Comparison of ENCODE assay signal across 9 cellular contexts in genomic region chr12:6945613-6946012, GRCh38. TPM values are rescaled to one million over a fixed set of nuclear protein-coding genes. Genes with fewer than 3 reads are reported as not detected.
A peak's percentile ranks its signal among the peaks of the same experiment; 100 is the strongest.
DNase-seq lines count a peak whose midpoint lies in the region; ATAC-seq, FAIRE-seq and TF ChIP-seq lines count a peak whose summit lies in the region.
"Had no signal": no experiment of that assay in that cellular context is flagged by ENCODE, and none has a peak within 500 bp of the region (broad histone marks: within the 10 kb centered on the region; RNA-seq: fewer than 3 reads in every experiment).

No MANE protein-coding gene starts in this region.

- H3K4me2 ChIP-seq in OCI-LY3 (ENCODE audit: low read length), result peak overlapping the region; percentile 93

- no peak for ATAC-seq in pancreas

- TF ChIP-seq CTCF in OCI-LY3 (IDR thresholded peaks at IDR 0.05; ENCODE audit: low read depth, low read length) (no peak), endodermal cell (conservative IDR thresholded peaks at IDR 0.05) (peak; percentile 5), pancreas (IDR thresholded peaks at IDR 0.05) (no peak), GM13976 (IDR thresholded peaks at IDR 0.05; ENCODE audit: borderline replicate concordance, control extremely low read depth, extremely low read depth, insufficient read depth, missing control alignments) (no peak)

- H3K4me3 Mint-ChIP-seq in endodermal cell, result peak overlapping the region; percentile 84

- H3K9me3 ChIP-seq in ES-I3 (ENCODE audit: control insufficient read depth, insufficient read depth, low read length), result no peaks in the 10 kb centered on the region
- no peaks in the 10 kb centered on the region for H3K9me3 ChIP-seq in OCI-LY3 (ENCODE audit: insufficient read depth, low read length)
- no peaks in the 10 kb centered on the region for H3K9me3 ChIP-seq in endodermal cell (ENCODE audit: control insufficient read depth, low read length)
- no peaks in the 10 kb centered on the region for H3K9me3 ChIP-seq in pancreas

- intact Hi-C loops in pancreas (cut with DNase I), result loop anchor here in 1 of 3 donors (10.0 kb wide), 1 partner anchor 159 kb away; the partner anchor contains the start of gene C1RL

- in situ Hi-C loops in GM13976 (cut with MboI; ENCODE audit: low sequenced_read_pairs, unreplicated experiment), result loop anchor here (25.0 kb wide), 1 partner anchor 167 kb away; the partner anchor contains the start of gene C1RL

- H3K27ac Mint-ChIP-seq in endodermal cell, result peak overlapping the region; percentile 100

- H3K79me2 ChIP-seq in OCI-LY3 (ENCODE audit: low read length), result no peaks in the 10 kb centered on the region

- H3K4me1 ChIP-seq in ES-I3 (ENCODE audit: insufficient read depth, low read length) (peaks cover 14% of the 10 kb centered on the region), OCI-LY3 (ENCODE audit: low read length) (peaks cover 44% of the 10 kb centered on the region), endodermal cell (ENCODE audit: control insufficient read depth, insufficient read depth, low read length) (peaks cover 7% of the 10 kb centered on the region), pancreas (peaks cover 13 to 23% (median 18%) of the 10 kb centered on the region in 3 donors)

- H3K9ac ChIP-seq in ES-I3 (ENCODE audit: low read depth, low read length), result peak overlapping the region; percentile 29; the same call in 1 of the 2 replicates
- H3K9ac ChIP-seq in OCI-LY3 (ENCODE audit: low read length), result peak overlapping the region; percentile 70
- H3K9ac ChIP-seq in endodermal cell (ENCODE audit: extremely low read depth, low read length, poor library complexity, severe bottlenecking), result peak overlapping the region; percentile 12

- DNase-seq in endodermal cell (no peak), pancreas (peak in 1 of 6 donors; percentile 77), superior temporal gyrus (ENCODE audit: extremely low spot score) (no peak), NCI-H1436 (lab: John Stamatoyannopoulos, UW) (no peak), OCI-M2 (lab: John Stamatoyannopoulos, UW; ENCODE audit: unreplicated experiment) (no peak), GM13976 (ENCODE audit: low spot score) (no peak)

- 82 to 84% methylated on average over 8 to 11 of the region's 11 CpGs for WGBS in endodermal cell (ENCODE audit: insufficient coverage in 1 of 2, insufficient read length in 1 of 2), 2 experiments
- 31 to 36% methylated on average over 9 to 11 of the region's 11 CpGs for WGBS in pancreas, 2 donors

- H3K27me3 ChIP-seq in OCI-LY3 (ENCODE audit: low read depth, low read length), result no peaks in the 10 kb centered on the region
- no peaks in the 10 kb centered on the region for H3K27me3 ChIP-seq in endodermal cell (ENCODE audit: control insufficient read depth, insufficient read depth, low read length, poor library complexity, severe bottlenecking)
- H3K27me3 ChIP-seq in pancreas, result no peaks in the 10 kb centered on the region

- peak overlapping the region; percentile 85 for H3K27ac ChIP-seq in OCI-LY3 (ENCODE audit: low read length)
- H3K27ac ChIP-seq in endodermal cell (ENCODE audit: low read depth, low read length), result no peak overlapping the region
- H3K27ac ChIP-seq in pancreas, result peak overlapping the region; percentile 83 to 97 (median 96)

- H3K9me3 Mint-ChIP-seq in endodermal cell, result no peaks in the 10 kb centered on the region

- no peak for FAIRE-seq in pancreas (lab: Jason Lieb, UNC)
- FAIRE-seq: islet of Langerhans had no signal

- H3K36me3 ChIP-seq in ES-I3 (ENCODE audit: insufficient read depth, low read length), result 0 out of 2 replicates have a peak, but pooled peaks cover 4% of the 10 kb centered on the region
- H3K36me3 ChIP-seq in OCI-LY3 (replicated peaks; ENCODE audit: low read depth, low read length), result no peaks in the 10 kb centered on the region
- peaks cover 18% of the 10 kb centered on the region for H3K36me3 ChIP-seq in endodermal cell (ENCODE audit: control insufficient read depth, insufficient read depth, low read length)
- peaks cover 0 to 4% (median 0%) of the 10 kb centered on the region in 3 donors for H3K36me3 ChIP-seq in pancreas

- peak overlapping the region; percentile 24; the same call in 1 of the 2 replicates for H2AFZ ChIP-seq in OCI-LY3 (ENCODE audit: low read depth, low read length)

- no peaks in the 10 kb centered on the region for H3K27me3 Mint-ChIP-seq in endodermal cell (ENCODE audit: insufficient read depth)

- peaks cover 18% of the 10 kb centered on the region for H3K36me3 Mint-ChIP-seq in endodermal cell (ENCODE audit: low read depth)

- no peaks in the 10 kb centered on the region for H4K20me1 ChIP-seq in OCI-LY3 (ENCODE audit: insufficient read depth, low read length)

- peaks cover 43% of the 10 kb centered on the region for H3K4me1 Mint-ChIP-seq in endodermal cell

- peak overlapping the region; percentile 82 for H3K4me3 ChIP-seq in OCI-LY3 (ENCODE audit: low read length)
- H3K4me3 ChIP-seq in endodermal cell (ENCODE audit: low read length), result peak overlapping the region; percentile 89
- peak overlapping the region in 2 of 4 donors; percentile 27 to 71 for H3K4me3 ChIP-seq in pancreas

RNA-seq across cellular contexts. Expression of gene C12orf57, which starts 1.8 kb away (rescaled TPM):
- total RNA-seq in endodermal cell, result 100 to 1,000 TPM; 141 to 257 TPM
- 219 TPM for polyA plus RNA-seq in endodermal cell (2013, experiment 1 of 2)
- polyA plus RNA-seq in endodermal cell (2013, experiment 2 of 2), result 218 TPM
- 100 to 1,000 TPM in 2 of 6 donors, 10 to 100 TPM in 4; 86.8 to 154 (median 97.6) TPM for total RNA-seq in pancreas
- 100 to 1,000 TPM; 176 to 314 TPM for polyA plus RNA-seq in pancreas

RNA-seq across cellular contexts. Expression of gene RNU7-1, which starts 2.0 kb away (rescaled TPM):
- total RNA-seq in endodermal cell (not detected), pancreas (not detected)
- not detected for polyA plus RNA-seq in endodermal cell (2013, experiment 1 of 2)
- polyA plus RNA-seq in endodermal cell (2013, experiment 2 of 2), result not detected
- not detected for polyA plus RNA-seq in pancreas

RNA-seq across cellular contexts. Expression of gene PTPN6, which starts 5.5 kb away (rescaled TPM):
- total RNA-seq in endodermal cell (10 to 100 TPM; 35.7 to 68.0 TPM), pancreas (10 to 100 TPM; 13.3 to 37.9 (median 17.8) TPM)
- polyA plus RNA-seq in endodermal cell (2013, experiment 1 of 2), result 6.3 TPM
- 5.6 TPM for polyA plus RNA-seq in endodermal cell (2013, experiment 2 of 2)
- 10 to 100 TPM; 48.7 to 53.1 TPM for polyA plus RNA-seq in pancreas

RNA-seq across cellular contexts. Expression of gene ATN1, which starts 17.9 kb away (rescaled TPM):
- total RNA-seq in endodermal cell (100 to 1,000 TPM; 111 to 244 TPM), pancreas (10 to 100 TPM; 30.9 to 54.5 (median 36.2) TPM)
- polyA plus RNA-seq in endodermal cell (2013, experiment 1 of 2), result 157 TPM
- 139 TPM for polyA plus RNA-seq in endodermal cell (2013, experiment 2 of 2)
- polyA plus RNA-seq in pancreas, result 100 to 1,000 TPM; 110 to 113 TPM

RNA-seq across cellular contexts. Expression of gene PHB2, which starts 24.9 kb away (rescaled TPM):
- total RNA-seq in endodermal cell (100 to 1,000 TPM; 260 to 512 TPM), pancreas (100 to 1,000 TPM in 3 of 6 donors, 10 to 100 TPM in 3; 79.7 to 139 (median 101) TPM)
- polyA plus RNA-seq in endodermal cell (2013, experiment 1 of 2), result 270 TPM
- polyA plus RNA-seq in endodermal cell (2013, experiment 2 of 2), result 248 TPM
- 10 to 100 TPM; 74.7 to 91.9 TPM for polyA plus RNA-seq in pancreas

Comparison
In these comparisons a context has a peak if more than half of its experiments do, and no peak if none do; other contexts are left out.
1. H3K9ac ChIP-seq: peak in every context shown above with its lines; median percentile 70 in OCI-LY3; 29 in ES-I3; 12 in endodermal cell.